9 cellular contexts compared by ENCODE assay signal in genomic region chr2:47033102-47033880, GRCh38.
DNase-seq lines count a peak whose midpoint lies in the region; ATAC-seq and TF ChIP-seq lines count a peak whose summit lies in the region.
"Had no signal": no experiment of that assay in that cellular context is flagged by ENCODE, and none has a peak within 500 bp of the region (broad histone marks: within the 10 kb centered on the region; RNA-seq: fewer than 3 reads in every experiment).

No MANE protein-coding gene starts in this region.

- in situ Hi-C loops in Panc1 (cut with HindIII; ENCODE audit: low pct_unique_long_range_greater_than_20kb, low sequenced_read_pairs): no loop called here
- in situ Hi-C loops in gastrocnemius medialis (cut with MboI; ENCODE audit: low sequenced_read_pairs in 4 of 4): no loop called here

- H3K36me3 ChIP-seq in Panc1 (ENCODE audit: control insufficient read depth, insufficient read depth, low read length): no peaks in the 10 kb centered on the region
- H3K36me3 ChIP-seq in gastrocnemius medialis: no peaks in the 10 kb centered on the region

- TF ChIP-seq POLR2A in gastrocnemius medialis (IDR thresholded peaks at IDR 0.05): no peak

- TF ChIP-seq CTCF in Panc1 (IDR thresholded peaks at IDR 0.05): no peak
- no peak for TF ChIP-seq CTCF in fibroblast of the aortic adventitia (IDR thresholded peaks at IDR 0.05; ENCODE audit: insufficient read depth, low read length)
- TF ChIP-seq CTCF in gastrocnemius medialis (IDR thresholded peaks at IDR 0.05 in 4 of 5, conservative IDR thresholded peaks at IDR 0.05 in 1 of 5): no peak

- DNase-seq in ELF-1 (ENCODE audit: low read depth, low spot score): peak; percentile 69
- no peak for DNase-seq in Panc1 (ENCODE audit: low read depth, low spot score)
- DNase-seq in fibroblast of the aortic adventitia (ENCODE audit: low read depth): no peak
- peak in 1 of 2 donors; percentile 56 for DNase-seq in gastrocnemius medialis
- DNase-seq in HPDE6-E6E7 (ENCODE audit: extremely low spot score): no peak
- DNase-seq in NCI-H2081 treated with DMSO at 0.1 percent for 48 hours (lab: John Stamatoyannopoulos, UW): no peak
- DNase-seq: NCI-H526 treated with DMSO at 0.1 percent for 48 hours had no signal

- H3K9me3 ChIP-seq in Panc1 (ENCODE audit: control insufficient read depth, insufficient read depth, low read depth, low read length) (no peaks in the 10 kb centered on the region), gastrocnemius medialis (no peaks in the 10 kb centered on the region)

- intact Hi-C loops in Panc1 (cut with micrococcal nuclease; ENCODE audit: unreplicated experiment) (no loop called here), gastrocnemius medialis (cut with DNase I; ENCODE audit: low total_unique reads) (no loop called here)

- CTCF ChIA-PET in Panc1 (lab: Charles Lee): interaction anchor here (0.6 kb wide), 1 partner anchor 315 kb away, joined by 5 read pairs; no protein-coding TSS in a partner anchor

- no peaks in the 10 kb centered on the region for H3K27me3 ChIP-seq in Panc1 (ENCODE audit: control insufficient read depth, insufficient read depth, low read length)
- H3K27me3 ChIP-seq in gastrocnemius medialis: no peaks in the 10 kb centered on the region

- POLR2A ChIA-PET in Panc1 (lab: Charles Lee): no interaction called here

- H3K4me1 ChIP-seq in Panc1 (ENCODE audit: control insufficient read depth, insufficient read depth, low read length) (peaks cover 64% of the 10 kb centered on the region), gastrocnemius medialis (peaks cover 74 to 79% of the 10 kb centered on the region in 2 donors)

- H3K27ac ChIP-seq in Panc1 (ENCODE audit: low read length): peak overlapping the region; percentile 81
- H3K27ac ChIP-seq in gastrocnemius medialis: peak overlapping the region; percentile 88 to 94 (median 92)

- H3K4me3 ChIP-seq in Panc1 (ENCODE audit: low read depth in 2 of 2, low read length in 2 of 2) (peak overlapping the region in 1 of 2 experiments; percentile 9; a peak in 1 of 4 replicates), fibroblast of the aortic adventitia (ENCODE audit: low read depth, low read length) (peak overlapping the region; percentile 10), gastrocnemius medialis (peak overlapping the region in 2 of 4 donors; percentile 3 to 9)

- ATAC-seq in Panc1: no peak
- peak in 1 of 2 donors; percentile 27 for ATAC-seq in gastrocnemius medialis
- no peak for ATAC-seq in GM21526 (IDR thresholded peaks at IDR 0.05; ENCODE audit: low FRiP score, unreplicated experiment)
- no peak for ATAC-seq in GM21423 (IDR thresholded peaks at IDR 0.05; ENCODE audit: unreplicated experiment)

- no TSS peak for BruUV-seq in Panc1 (replicated peaks; lab: Mats Ljungman, UMichigan)
